ENCODE assay signal across 22 cellular contexts in the genomic region with DNA sequence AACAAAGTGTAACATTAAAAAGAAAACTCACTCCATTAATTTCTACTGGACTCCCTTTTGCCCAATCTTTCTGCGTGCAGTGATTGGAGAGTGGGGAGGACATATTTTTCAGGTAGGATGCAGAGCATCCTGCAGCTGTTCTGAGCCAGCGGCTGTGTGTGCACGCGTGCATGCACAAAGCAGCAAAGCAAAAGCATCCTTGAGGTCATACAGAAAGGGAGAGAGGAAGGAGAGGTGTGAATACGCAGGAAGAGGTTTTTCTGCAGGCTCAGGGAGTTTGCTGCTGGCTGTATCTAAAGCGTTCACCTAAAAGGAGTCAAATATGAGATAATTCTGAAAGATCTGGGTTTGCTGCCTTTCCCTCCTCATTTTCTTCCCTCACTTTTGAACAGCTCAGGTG.
DNase-seq lines count a peak whose midpoint lies in the region; ATAC-seq lines count a peak whose summit lies in the region.
"Had no signal": no experiment of that assay in that cellular context is flagged by ENCODE, and none has a peak within 500 bp of the region (broad histone marks: within the 10 kb centered on the region; RNA-seq: fewer than 3 reads in every experiment).

No MANE protein-coding gene starts in this region.

- peak overlapping the region; percentile 61 for H3K4me3 Mint-ChIP-seq in activated T-cell treated with anti-CD3 and anti-CD28 coated beads, Interleukin-2, amount 50 U/mL, for 24 hours
- H3K4me3 Mint-ChIP-seq in activated naive CD8-positive, alpha-beta T cell treated with anti-CD3 and anti-CD28 coated beads for 36 hours = peak overlapping the region; percentile 46
- H3K4me3 Mint-ChIP-seq in stimulated activated effector memory CD8-positive, alpha-beta T cell treated with anti-CD3 and anti-CD28 coated beads, Interleukin-12 subunit alpha, Interleukin-12 subunit beta, amount 100 ng/mL, for 72 hours = peak overlapping the region; percentile 65
- H3K4me3 Mint-ChIP-seq: activated B cell treated with CpG ODN at 0.5 μM for 24 hours had no signal

- no peaks in the 10 kb centered on the region for H3K9me3 Mint-ChIP-seq in activated T-cell treated with anti-CD3 and anti-CD28 coated beads, Interleukin-2, amount 50 U/mL, for 24 hours
- H3K9me3 Mint-ChIP-seq in activated naive CD8-positive, alpha-beta T cell treated with anti-CD3 and anti-CD28 coated beads for 36 hours = no peaks in the 10 kb centered on the region
- no peaks in the 10 kb centered on the region for H3K9me3 Mint-ChIP-seq in stimulated activated effector memory CD8-positive, alpha-beta T cell treated with anti-CD3 and anti-CD28 coated beads, Interleukin-12 subunit alpha, Interleukin-12 subunit beta, amount 100 ng/mL, for 72 hours
- H3K9me3 Mint-ChIP-seq: activated B cell treated with CpG ODN at 0.5 μM for 24 hours had no signal

- H3K4me1 Mint-ChIP-seq in activated T-cell treated with anti-CD3 and anti-CD28 coated beads, Interleukin-2, amount 50 U/mL, for 24 hours (ENCODE audit: low read depth) = peaks cover 70% of the 10 kb centered on the region
- peaks cover 52% of the 10 kb centered on the region for H3K4me1 Mint-ChIP-seq in activated naive CD8-positive, alpha-beta T cell treated with anti-CD3 and anti-CD28 coated beads for 36 hours
- peaks cover 57% of the 10 kb centered on the region for H3K4me1 Mint-ChIP-seq in stimulated activated effector memory CD8-positive, alpha-beta T cell treated with anti-CD3 and anti-CD28 coated beads, Interleukin-12 subunit alpha, Interleukin-12 subunit beta, amount 100 ng/mL, for 72 hours
- H3K4me1 Mint-ChIP-seq: activated B cell treated with CpG ODN at 0.5 μM for 24 hours had no signal

- ATAC-seq in stimulated activated effector memory CD8-positive, alpha-beta T cell treated with anti-CD3 and anti-CD28 coated beads, Interleukin-12 subunit alpha, Interleukin-12 subunit beta, amount 100 ng/mL, for 72 hours = peak; percentile 85
- no peak for ATAC-seq in GM19467 (IDR thresholded peaks at IDR 0.05; ENCODE audit: unreplicated experiment)
- ATAC-seq in GM19397 (IDR thresholded peaks at IDR 0.05; ENCODE audit: unreplicated experiment) = no peak
- no peak for ATAC-seq in HG03520 (IDR thresholded peaks at IDR 0.05; ENCODE audit: unreplicated experiment)
- ATAC-seq: body of pancreas, pancreas had no signal

- peaks cover 67% of the 10 kb centered on the region for H3K36me3 Mint-ChIP-seq in activated T-cell treated with anti-CD3 and anti-CD28 coated beads, Interleukin-2, amount 50 U/mL, for 24 hours (ENCODE audit: low read depth)
- H3K36me3 Mint-ChIP-seq in activated naive CD8-positive, alpha-beta T cell treated with anti-CD3 and anti-CD28 coated beads for 36 hours = peaks cover 26% of the 10 kb centered on the region
- peaks cover 28% of the 10 kb centered on the region for H3K36me3 Mint-ChIP-seq in stimulated activated effector memory CD8-positive, alpha-beta T cell treated with anti-CD3 and anti-CD28 coated beads, Interleukin-12 subunit alpha, Interleukin-12 subunit beta, amount 100 ng/mL, for 72 hours

- H3K27me3 Mint-ChIP-seq in activated T-cell treated with anti-CD3 and anti-CD28 coated beads, Interleukin-2, amount 50 U/mL, for 24 hours = no peaks in the 10 kb centered on the region
- no peaks in the 10 kb centered on the region for H3K27me3 Mint-ChIP-seq in activated naive CD8-positive, alpha-beta T cell treated with anti-CD3 and anti-CD28 coated beads for 36 hours
- H3K27me3 Mint-ChIP-seq: activated B cell treated with CpG ODN at 0.5 μM for 24 hours had no signal

- H3K27ac Mint-ChIP-seq in activated T-cell treated with anti-CD3 and anti-CD28 coated beads, Interleukin-2, amount 50 U/mL, for 24 hours = peak overlapping the region; percentile 94
- H3K27ac Mint-ChIP-seq in activated naive CD8-positive, alpha-beta T cell treated with anti-CD3 and anti-CD28 coated beads for 36 hours = peak overlapping the region; percentile 84
- H3K27ac Mint-ChIP-seq in stimulated activated effector memory CD8-positive, alpha-beta T cell treated with anti-CD3 and anti-CD28 coated beads, Interleukin-12 subunit alpha, Interleukin-12 subunit beta, amount 100 ng/mL, for 72 hours = peak overlapping the region; percentile 78
- H3K27ac Mint-ChIP-seq: activated B cell treated with CpG ODN at 0.5 μM for 24 hours had no signal

- no peak for DNase-seq in activated T-cell treated with anti-CD3 and anti-CD28 coated beads, Interleukin-2, amount 50 U/mL, for 24 hours
- DNase-seq in activated T-cell treated with anti-CD3 and anti-CD28 coated beads for 4 hours = no peak
- peak; percentile 51 to 64 for DNase-seq in activated CD4-positive, alpha-beta T cell treated with anti-CD3 and anti-CD28 coated beads, Interleukin-2, amount 50 U/mL, for 48 hours
- DNase-seq in activated naive CD8-positive, alpha-beta T cell treated with anti-CD3 and anti-CD28 coated beads for 36 hours = peak; percentile 25
- peak in 1 of 2 donors; percentile 66 for DNase-seq in stimulated activated effector memory CD8-positive, alpha-beta T cell treated with anti-CD3 and anti-CD28 coated beads, Interleukin-12 subunit alpha, Interleukin-12 subunit beta, amount 100 ng/mL, for 72 hours (ENCODE audit: low spot score in 2 of 2)
- DNase-seq: ACHN, activated B cell treated with CpG ODN at 0.5 μM for 24 hours, activated gamma-delta T cell, body of pancreas, DMS79, IMR-90, mammary epithelial cell, NCI-H146, NCI-H2171 treated with DMSO at 0.1 percent for 48 hours, NCI-H774, pancreas, SIG-M5, sigmoid colon, transverse colon had no signal

Comparison
In these comparisons a context has a peak if more than half of its experiments do, and no peak if none do; other contexts are left out.
1. DNase-seq: peak in activated CD4-positive, alpha-beta T cell treated with anti-CD3 and anti-CD28 coated beads, Interleukin-2, amount 50 U/mL, for 48 hours (2 of 2) and activated naive CD8-positive, alpha-beta T cell treated with anti-CD3 and anti-CD28 coated beads for 36 hours (single experiment); none in activated T-cell treated with anti-CD3 and anti-CD28 coated beads, Interleukin-2, amount 50 U/mL, for 24 hours (single experiment) and activated T-cell treated with anti-CD3 and anti-CD28 coated beads for 4 hours (single experiment).
2. Peak in every context shown above with its lines, with median percentiles within 50 percentile points of each other: H3K27ac Mint-ChIP-seq and H3K4me3 Mint-ChIP-seq.